ENCODE assay signal across 8 cellular contexts in genomic region chrX:154374361-154375155, GRCh38. TPM values are rescaled to one million over a fixed set of nuclear protein-coding genes. Genes with fewer than 3 reads are reported as not detected.
DNase-seq lines count a peak whose midpoint lies in the region; ATAC-seq and FAIRE-seq lines count a peak whose summit lies in the region.

FLNA (minus strand) TSS chrX:154374634; CDS start chrX:154371245, 3,389 bp downstream.

- peak within 1 kb of the TSS; percentile 71 for H3K4me3 ChIP-seq in rectal smooth muscle tissue (ENCODE audit: low read length)

- peak within 1 kb of the TSS; percentile 39 to 99 (median 44) for H3K27ac Mint-ChIP-seq in IgD-negative memory B cell
- peak within 1 kb of the TSS; percentile 42 for H3K27ac Mint-ChIP-seq in activated naive CD8-positive, alpha-beta T cell treated with anti-CD3 and anti-CD28 coated beads for 36 hours

- no peaks in the 10 kb centered on the region for H3K27me3 Mint-ChIP-seq in IgD-negative memory B cell
- H3K27me3 Mint-ChIP-seq in activated naive CD8-positive, alpha-beta T cell treated with anti-CD3 and anti-CD28 coated beads for 36 hours = no peaks in the 10 kb centered on the region

- H3K4me3 Mint-ChIP-seq in IgD-negative memory B cell = peak within 1 kb of the TSS; percentile 52 to 93 (median 82)
- H3K4me3 Mint-ChIP-seq in activated naive CD8-positive, alpha-beta T cell treated with anti-CD3 and anti-CD28 coated beads for 36 hours = peak within 1 kb of the TSS; percentile 81

- H3K36me3 Mint-ChIP-seq in IgD-negative memory B cell = no peaks in the 10 kb centered on the region
- peaks cover 10% of the 10 kb centered on the region for H3K36me3 Mint-ChIP-seq in activated naive CD8-positive, alpha-beta T cell treated with anti-CD3 and anti-CD28 coated beads for 36 hours

- peaks cover 5% of the 10 kb centered on the region for H3K27me3 ChIP-seq in rectal smooth muscle tissue (ENCODE audit: control insufficient read depth, insufficient read depth, low read length)

- peaks cover 9% of the 10 kb centered on the region for H3K4me1 ChIP-seq in rectal smooth muscle tissue (ENCODE audit: control insufficient read depth, insufficient read depth, low read length)

- ATAC-seq in left ventricle myocardium superior = no peak
- no peak for ATAC-seq in HG02938 (IDR thresholded peaks at IDR 0.05; ENCODE audit: unreplicated experiment)

- intact Hi-C loops in left ventricle myocardium superior (cut with micrococcal nuclease) = no loop called here

- H3K36me3 ChIP-seq in rectal smooth muscle tissue (ENCODE audit: control insufficient read depth, insufficient read depth, low read length) = peaks cover 4% of the 10 kb centered on the region

- peaks cover 9 to 14% (median 11%) of the 10 kb centered on the region in 3 donors for H3K4me1 Mint-ChIP-seq in IgD-negative memory B cell
- peaks cover 12% of the 10 kb centered on the region for H3K4me1 Mint-ChIP-seq in activated naive CD8-positive, alpha-beta T cell treated with anti-CD3 and anti-CD28 coated beads for 36 hours

- FAIRE-seq in HTR-8/SVneo (lab: Jason Lieb, UNC) = no peak

- peaks cover 0 to 2% (median 0%) of the 10 kb centered on the region in 3 donors for H3K9me3 Mint-ChIP-seq in IgD-negative memory B cell
- no peaks in the 10 kb centered on the region for H3K9me3 Mint-ChIP-seq in activated naive CD8-positive, alpha-beta T cell treated with anti-CD3 and anti-CD28 coated beads for 36 hours

- DNase-seq in DMS153 treated with DMSO at 0.1 percent for 48 hours (lab: John Stamatoyannopoulos, UW; ENCODE audit: unreplicated experiment) = peak; percentile 18
- peak; percentile 51 for DNase-seq in activated naive CD8-positive, alpha-beta T cell treated with anti-CD3 and anti-CD28 coated beads for 36 hours
- DNase-seq in left ventricle myocardium superior = peak; percentile 71
- no peak for DNase-seq in HTR-8/SVneo (ENCODE audit: insufficient read length, low spot score)
- DNase-seq in KG1 (lab: John Stamatoyannopoulos, UW) = no peak

- H3K27ac ChIP-seq in rectal smooth muscle tissue (ENCODE audit: low read depth, low read length) = peak within 1 kb of the TSS; percentile 98

- H3K9ac ChIP-seq in rectal smooth muscle tissue (ENCODE audit: low read length) = peak within 1 kb of the TSS; percentile 74

RNA-seq across cellular contexts. Expression of gene FLNA, which starts in this region (rescaled TPM):
- polyA plus RNA-seq in IgD-negative memory B cell = 396 TPM
- 100 to 1,000 TPM; 694 to 696 TPM for total RNA-seq in activated naive CD8-positive, alpha-beta T cell treated with anti-CD3 and anti-CD28 coated beads for 36 hours
- total RNA-seq in left ventricle myocardium superior = 228 TPM

Comparison
In these comparisons a context has a peak if more than half of its experiments do, and no peak if none do; other contexts are left out.
1. DNase-seq: peak in DMS153 treated with DMSO at 0.1 percent for 48 hours (single experiment), activated naive CD8-positive, alpha-beta T cell treated with anti-CD3 and anti-CD28 coated beads for 36 hours (single experiment) and left ventricle myocardium superior (single experiment); none in HTR-8/SVneo (single experiment) and KG1 (single experiment).